1 cellular context compared by ENCODE assay signal in the genomic region with DNA sequence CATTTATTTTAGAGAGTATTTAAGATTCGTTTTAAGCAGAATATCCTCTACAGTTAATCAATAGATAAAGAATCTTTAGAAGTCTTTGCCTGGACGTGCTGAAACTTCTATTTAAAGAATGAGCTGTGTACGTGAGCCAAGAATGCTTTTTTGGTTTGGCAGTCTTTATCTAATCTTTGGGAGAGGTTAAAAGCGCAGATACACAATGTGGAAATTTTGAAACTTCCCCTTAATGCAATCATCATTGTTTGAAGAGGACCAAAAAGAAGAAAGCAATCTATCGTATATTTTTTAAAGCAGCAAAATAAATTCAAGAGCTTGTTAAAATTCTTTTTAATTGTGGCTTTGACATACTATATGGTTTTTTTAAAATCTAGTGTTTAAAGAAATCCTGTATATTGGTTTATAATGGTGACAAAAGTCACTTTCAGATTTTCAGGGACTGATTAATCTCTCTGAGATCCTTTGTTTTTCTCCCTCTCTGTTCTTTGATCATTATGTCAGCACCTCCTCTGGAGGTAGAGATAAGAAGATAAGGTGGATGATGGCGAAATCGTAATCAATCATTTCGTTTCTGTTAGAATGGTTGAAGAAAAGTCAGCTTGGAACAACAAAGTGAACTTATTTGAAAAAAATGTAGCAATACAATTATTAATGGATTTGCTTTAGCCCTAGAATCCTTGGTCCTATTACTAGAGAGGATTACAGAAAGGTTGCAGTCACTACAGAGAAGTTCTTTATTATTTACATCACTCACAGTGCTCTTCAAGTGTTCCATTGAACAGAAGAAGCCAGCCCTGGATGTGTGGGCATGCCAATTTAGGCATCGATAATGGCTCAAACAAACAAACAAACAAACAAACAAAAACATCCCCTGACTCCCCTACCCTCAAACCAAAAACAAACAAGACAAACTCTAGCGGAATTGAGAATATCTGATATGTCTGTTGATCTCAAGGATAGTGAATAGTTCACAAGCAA.
TF ChIP-seq lines count a peak whose summit lies in the region.

No MANE protein-coding gene starts in this region.

TF ChIP-seq in HepG2, 621 proteins besides CTCF, POLR2A, EP300 and RAD21 (continued from another document and continues in another):
- TF ChIP-seq, protein P1, sequence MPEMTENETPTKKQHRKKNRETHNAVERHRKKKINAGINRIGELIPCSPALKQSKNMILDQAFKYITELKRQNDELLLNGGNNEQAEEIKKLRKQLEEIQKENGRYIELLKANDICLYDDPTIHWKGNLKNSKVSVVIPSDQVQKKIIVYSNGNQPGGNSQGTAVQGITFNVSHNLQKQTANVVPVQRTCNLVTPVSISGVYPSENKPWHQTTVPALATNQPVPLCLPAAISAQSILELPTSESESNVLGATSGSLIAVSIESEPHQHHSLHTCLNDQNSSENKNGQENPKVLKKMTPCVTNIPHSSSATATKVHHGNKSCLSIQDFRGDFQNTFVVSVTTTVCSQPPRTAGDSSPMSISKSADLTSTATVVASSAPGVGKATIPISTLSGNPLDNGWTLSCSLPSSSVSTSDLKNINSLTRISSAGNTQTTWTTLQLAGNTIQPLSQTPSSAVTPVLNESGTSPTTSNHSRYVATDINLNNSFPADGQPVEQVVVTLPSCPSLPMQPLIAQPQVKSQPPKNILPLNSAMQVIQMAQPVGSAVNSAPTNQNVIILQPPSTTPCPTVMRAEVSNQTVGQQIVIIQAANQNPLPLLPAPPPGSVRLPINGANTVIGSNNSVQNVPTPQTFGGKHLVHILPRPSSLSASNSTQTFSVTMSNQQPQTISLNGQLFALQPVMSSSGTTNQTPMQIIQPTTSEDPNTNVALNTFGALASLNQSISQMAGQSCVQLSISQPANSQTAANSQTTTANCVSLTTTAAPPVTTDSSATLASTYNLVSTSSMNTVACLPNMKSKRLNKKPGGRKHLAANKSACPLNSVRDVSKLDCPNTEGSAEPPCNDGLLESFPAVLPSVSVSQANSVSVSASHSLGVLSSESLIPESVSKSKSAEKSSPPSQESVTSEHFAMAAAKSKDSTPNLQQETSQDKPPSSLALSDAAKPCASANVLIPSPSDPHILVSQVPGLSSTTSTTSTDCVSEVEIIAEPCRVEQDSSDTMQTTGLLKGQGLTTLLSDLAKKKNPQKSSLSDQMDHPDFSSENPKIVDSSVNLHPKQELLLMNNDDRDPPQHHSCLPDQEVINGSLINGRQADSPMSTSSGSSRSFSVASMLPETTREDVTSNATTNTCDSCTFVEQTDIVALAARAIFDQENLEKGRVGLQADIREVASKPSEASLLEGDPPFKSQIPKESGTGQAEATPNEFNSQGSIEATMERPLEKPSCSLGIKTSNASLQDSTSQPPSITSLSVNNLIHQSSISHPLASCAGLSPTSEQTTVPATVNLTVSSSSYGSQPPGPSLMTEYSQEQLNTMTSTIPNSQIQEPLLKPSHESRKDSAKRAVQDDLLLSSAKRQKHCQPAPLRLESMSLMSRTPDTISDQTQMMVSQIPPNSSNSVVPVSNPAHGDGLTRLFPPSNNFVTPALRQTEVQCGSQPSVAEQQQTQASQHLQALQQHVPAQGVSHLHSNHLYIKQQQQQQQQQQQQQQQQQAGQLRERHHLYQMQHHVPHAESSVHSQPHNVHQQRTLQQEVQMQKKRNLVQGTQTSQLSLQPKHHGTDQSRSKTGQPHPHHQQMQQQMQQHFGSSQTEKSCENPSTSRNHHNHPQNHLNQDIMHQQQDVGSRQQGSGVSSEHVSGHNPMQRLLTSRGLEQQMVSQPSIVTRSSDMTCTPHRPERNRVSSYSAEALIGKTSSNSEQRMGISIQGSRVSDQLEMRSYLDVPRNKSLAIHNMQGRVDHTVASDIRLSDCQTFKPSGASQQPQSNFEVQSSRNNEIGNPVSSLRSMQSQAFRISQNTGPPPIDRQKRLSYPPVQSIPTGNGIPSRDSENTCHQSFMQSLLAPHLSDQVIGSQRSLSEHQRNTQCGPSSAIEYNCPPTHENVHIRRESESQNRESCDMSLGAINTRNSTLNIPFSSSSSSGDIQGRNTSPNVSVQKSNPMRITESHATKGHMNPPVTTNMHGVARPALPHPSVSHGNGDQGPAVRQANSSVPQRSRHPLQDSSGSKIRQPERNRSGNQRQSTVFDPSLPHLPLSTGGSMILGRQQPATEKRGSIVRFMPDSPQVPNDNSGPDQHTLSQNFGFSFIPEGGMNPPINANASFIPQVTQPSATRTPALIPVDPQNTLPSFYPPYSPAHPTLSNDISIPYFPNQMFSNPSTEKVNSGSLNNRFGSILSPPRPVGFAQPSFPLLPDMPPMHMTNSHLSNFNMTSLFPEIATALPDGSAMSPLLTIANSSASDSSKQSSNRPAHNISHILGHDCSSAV (CRISPR knock-in tag; IDR thresholded peaks at IDR 0.05; ENCODE audit: borderline replicate concordance): no peak
- TF ChIP-seq, protein P2, sequence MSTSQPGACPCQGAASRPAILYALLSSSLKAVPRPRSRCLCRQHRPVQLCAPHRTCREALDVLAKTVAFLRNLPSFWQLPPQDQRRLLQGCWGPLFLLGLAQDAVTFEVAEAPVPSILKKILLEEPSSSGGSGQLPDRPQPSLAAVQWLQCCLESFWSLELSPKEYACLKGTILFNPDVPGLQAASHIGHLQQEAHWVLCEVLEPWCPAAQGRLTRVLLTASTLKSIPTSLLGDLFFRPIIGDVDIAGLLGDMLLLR (CRISPR knock-in tag; IDR thresholded peaks at IDR 0.05): no peak
- TF ChIP-seq MIER3 (CRISPR knock-in tag; IDR thresholded peaks at IDR 0.05; ENCODE audit: borderline replicate concordance) (peak; percentile 75; the same call in 1 of the 2 replicates), PREB (CRISPR knock-in tag; IDR thresholded peaks at IDR 0.05) (no peak), GLI4 (CRISPR knock-in tag; IDR thresholded peaks at IDR 0.05; ENCODE audit: borderline replicate concordance) (no peak), HOXA3 (CRISPR knock-in tag; IDR thresholded peaks at IDR 0.05) (no peak; the same call in 1 of the 2 replicates), TCF7L2 (IDR thresholded peaks at IDR 0.05; ENCODE audit: low read depth, low read length) (peak; percentile 90), UBTF (CRISPR knock-in tag; IDR thresholded peaks at IDR 0.05) (no peak), KAT8 (CRISPR knock-in tag; IDR thresholded peaks at IDR 0.05) (peak; percentile 67; the same call in 1 of the 2 replicates), SIX4 (CRISPR knock-in tag; IDR thresholded peaks at IDR 0.05) (peak; percentile 45; the same call in 1 of the 2 replicates), KDM1A (CRISPR knock-in tag; IDR thresholded peaks at IDR 0.05) (no peak), KLF9 (CRISPR knock-in tag; IDR thresholded peaks at IDR 0.05; ENCODE audit: low read depth) (0 out of 2 replicates have a peak, but pooled peaks have one; percentile 41), PLSCR1 (CRISPR knock-in tag; IDR thresholded peaks at IDR 0.05; ENCODE audit: borderline replicate concordance) (no peak), NFYC (CRISPR knock-in tag; IDR thresholded peaks at IDR 0.05) (no peak), FOXA3 (CRISPR knock-in tag; IDR thresholded peaks at IDR 0.05) (peak; percentile 86), GATAD2A (CRISPR knock-in tag; IDR thresholded peaks at IDR 0.05) (peak; percentile 92)
- TF ChIP-seq, protein P3, sequence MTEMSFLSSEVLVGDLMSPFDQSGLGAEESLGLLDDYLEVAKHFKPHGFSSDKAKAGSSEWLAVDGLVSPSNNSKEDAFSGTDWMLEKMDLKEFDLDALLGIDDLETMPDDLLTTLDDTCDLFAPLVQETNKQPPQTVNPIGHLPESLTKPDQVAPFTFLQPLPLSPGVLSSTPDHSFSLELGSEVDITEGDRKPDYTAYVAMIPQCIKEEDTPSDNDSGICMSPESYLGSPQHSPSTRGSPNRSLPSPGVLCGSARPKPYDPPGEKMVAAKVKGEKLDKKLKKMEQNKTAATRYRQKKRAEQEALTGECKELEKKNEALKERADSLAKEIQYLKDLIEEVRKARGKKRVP (CRISPR knock-in tag; IDR thresholded peaks at IDR 0.05): peak in 1 of 2 experiments; percentile 84; a peak in 2 of 4 replicates
- TF ChIP-seq, protein P4, sequence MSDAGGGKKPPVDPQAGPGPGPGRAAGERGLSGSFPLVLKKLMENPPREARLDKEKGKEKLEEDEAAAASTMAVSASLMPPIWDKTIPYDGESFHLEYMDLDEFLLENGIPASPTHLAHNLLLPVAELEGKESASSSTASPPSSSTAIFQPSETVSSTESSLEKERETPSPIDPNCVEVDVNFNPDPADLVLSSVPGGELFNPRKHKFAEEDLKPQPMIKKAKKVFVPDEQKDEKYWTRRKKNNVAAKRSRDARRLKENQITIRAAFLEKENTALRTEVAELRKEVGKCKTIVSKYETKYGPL (CRISPR knock-in tag; IDR thresholded peaks at IDR 0.05): no peak
- TF ChIP-seq, protein P5, sequence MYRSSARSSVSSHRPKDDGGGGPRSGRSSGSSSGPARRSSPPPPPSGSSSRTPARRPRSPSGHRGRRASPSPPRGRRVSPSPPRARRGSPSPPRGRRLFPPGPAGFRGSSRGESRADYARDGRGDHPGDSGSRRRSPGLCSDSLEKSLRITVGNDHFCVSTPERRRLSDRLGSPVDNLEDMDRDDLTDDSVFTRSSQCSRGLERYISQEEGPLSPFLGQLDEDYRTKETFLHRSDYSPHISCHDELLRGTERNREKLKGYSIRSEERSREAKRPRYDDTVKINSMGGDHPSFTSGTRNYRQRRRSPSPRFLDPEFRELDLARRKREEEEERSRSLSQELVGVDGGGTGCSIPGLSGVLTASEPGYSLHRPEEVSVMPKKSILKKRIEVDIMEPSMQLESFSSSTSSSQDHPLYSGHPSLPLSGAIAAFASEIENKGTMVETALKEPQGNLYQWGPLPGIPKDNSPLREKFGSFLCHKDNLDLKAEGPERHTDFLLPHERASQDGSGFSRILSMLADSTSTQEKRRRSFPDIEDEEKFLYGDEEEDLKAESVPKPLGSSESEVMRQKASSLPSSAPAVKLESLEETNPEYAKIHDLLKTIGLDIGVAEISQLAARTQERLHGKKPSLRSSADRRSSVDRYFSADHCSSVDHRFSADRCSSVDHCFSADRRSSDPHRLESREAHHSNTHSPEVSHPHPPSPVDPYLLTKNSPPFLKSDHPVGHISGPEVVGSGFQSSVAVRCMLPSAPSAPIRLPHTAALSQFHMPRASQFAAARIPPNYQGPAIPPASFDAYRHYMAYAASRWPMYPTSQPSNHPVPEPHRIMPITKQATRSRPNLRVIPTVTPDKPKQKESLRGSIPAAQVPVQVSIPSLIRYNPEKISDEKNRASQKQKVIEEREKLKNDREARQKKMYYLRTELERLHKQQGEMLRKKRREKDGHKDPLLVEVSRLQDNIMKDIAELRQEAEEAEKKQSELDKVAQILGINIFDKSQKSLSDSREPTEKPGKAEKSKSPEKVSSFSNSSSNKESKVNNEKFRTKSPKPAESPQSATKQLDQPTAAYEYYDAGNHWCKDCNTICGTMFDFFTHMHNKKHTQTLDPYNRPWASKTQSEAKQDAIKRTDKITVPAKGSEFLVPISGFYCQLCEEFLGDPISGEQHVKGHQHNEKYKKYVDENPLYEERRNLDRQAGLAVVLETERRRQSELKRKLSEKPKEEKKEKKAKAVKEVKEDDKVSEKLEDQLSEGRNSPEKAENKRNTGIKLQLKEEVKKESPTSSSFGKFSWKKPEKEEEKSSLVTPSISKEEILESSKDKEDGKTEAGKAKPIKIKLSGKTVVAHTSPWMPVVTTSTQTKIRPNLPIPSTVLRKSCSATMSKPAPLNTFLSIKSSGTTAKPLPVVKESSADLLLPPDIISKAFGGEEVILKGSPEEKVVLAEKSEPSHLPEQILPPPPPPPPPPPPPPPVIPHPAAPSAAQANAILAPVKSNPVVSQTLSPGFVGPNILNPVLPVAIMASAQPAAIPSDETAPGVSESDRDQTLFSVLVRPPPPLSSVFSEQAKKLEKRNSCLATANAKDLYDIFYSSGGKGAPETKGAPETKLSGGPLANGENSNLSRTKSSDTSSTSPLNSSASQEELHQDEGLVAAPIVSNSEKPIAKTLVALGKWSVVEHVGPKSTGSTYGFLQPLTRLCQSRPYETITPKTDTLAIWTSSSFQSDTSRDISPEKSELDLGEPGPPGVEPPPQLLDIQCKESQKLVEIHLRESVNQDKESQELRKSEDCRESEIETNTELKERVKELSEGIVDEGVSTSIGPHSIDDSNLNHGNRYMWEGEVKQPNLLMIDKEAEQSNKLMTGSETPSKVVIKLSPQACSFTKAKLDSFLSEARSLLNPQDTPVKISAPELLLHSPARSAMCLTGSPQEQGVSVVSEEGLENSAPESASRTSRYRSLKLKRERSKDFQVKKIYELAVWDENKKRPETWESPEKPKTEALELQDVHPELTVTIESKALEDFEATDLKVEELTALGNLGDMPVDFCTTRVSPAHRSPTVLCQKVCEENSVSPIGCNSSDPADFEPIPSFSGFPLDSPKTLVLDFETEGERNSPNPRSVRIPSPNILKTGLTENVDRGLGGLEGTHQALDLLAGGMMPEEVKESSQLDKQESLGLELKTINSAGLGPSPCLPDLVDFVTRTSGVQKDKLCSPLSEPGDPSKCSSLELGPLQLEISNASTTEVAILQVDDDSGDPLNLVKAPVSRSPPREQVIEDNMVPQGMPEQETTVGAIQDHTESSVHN (CRISPR knock-in tag; IDR thresholded peaks at IDR 0.05): no peak
